In genomic region chrX:86047174-86047991, GRCh38 we compare ENCODE assay signal across 1 cellular context.
A peak's percentile ranks its signal among the peaks of the same experiment; 100 is the strongest.
TF ChIP-seq lines count a peak whose summit lies in the region.

Gene CHM (minus strand): TSS chrX:86047558. CDS start chrX:86047532, 26 bp downstream.

TF ChIP-seq in HepG2, 621 proteins besides CTCF, POLR2A, EP300 and RAD21 (continued from another document and continues in another):
- no peak for TF ChIP-seq ZBTB37 (CRISPR knock-in tag; IDR thresholded peaks at IDR 0.05)
- TF ChIP-seq NAIF1 (CRISPR knock-in tag; IDR thresholded peaks at IDR 0.05; ENCODE audit: borderline replicate concordance), result no peak
- no peak for TF ChIP-seq SRY (CRISPR knock-in tag; IDR thresholded peaks at IDR 0.05)
- TF ChIP-seq ZNF20 (CRISPR knock-in tag; IDR thresholded peaks at IDR 0.05), result no peak
- TF ChIP-seq ZBTB7A (CRISPR knock-in tag; IDR thresholded peaks at IDR 0.05), result no peak
- TF ChIP-seq ZC3H4 (CRISPR knock-in tag; IDR thresholded peaks at IDR 0.05; ENCODE audit: borderline replicate concordance), result no peak
- TF ChIP-seq KMT2B (CRISPR knock-in tag; IDR thresholded peaks at IDR 0.05), result peak; percentile 89
- TF ChIP-seq ZNF30 (CRISPR knock-in tag; IDR thresholded peaks at IDR 0.05), result no peak
- TF ChIP-seq ZMYM4 (CRISPR knock-in tag; IDR thresholded peaks at IDR 0.05), result peak; percentile 64
- no peak for TF ChIP-seq GPN1 (CRISPR knock-in tag; IDR thresholded peaks at IDR 0.05; ENCODE audit: borderline replicate concordance)
- TF ChIP-seq CREM (IDR thresholded peaks at IDR 0.05), result peak; percentile 85
- TF ChIP-seq CREM (CRISPR knock-in tag; IDR thresholded peaks at IDR 0.05), result no peak
- TF ChIP-seq SMYD3 (CRISPR knock-in tag; IDR thresholded peaks at IDR 0.05), result no peak
- no peak for TF ChIP-seq HOXA7 (CRISPR knock-in tag; IDR thresholded peaks at IDR 0.05)
- TF ChIP-seq FOSL1 (CRISPR knock-in tag; IDR thresholded peaks at IDR 0.05; ENCODE audit: borderline replicate concordance), result no peak
- no peak for TF ChIP-seq SKI (IDR thresholded peaks at IDR 0.05; ENCODE audit: partially characterized antibody)
- TF ChIP-seq FOXK1 (CRISPR knock-in tag; IDR thresholded peaks at IDR 0.05; ENCODE audit: borderline replicate concordance, low read depth), result peak; percentile 42; the same call in 1 of the 2 replicates
- TF ChIP-seq WIZ (CRISPR knock-in tag; IDR thresholded peaks at IDR 0.05), result no peak
- no peak for TF ChIP-seq TBL1XR1 (IDR thresholded peaks at IDR 0.05; ENCODE audit: borderline replicate concordance, low read length, partially characterized antibody)
- no peak for TF ChIP-seq MLXIP (CRISPR knock-in tag; IDR thresholded peaks at IDR 0.05; ENCODE audit: borderline replicate concordance)
- no peak for TF ChIP-seq SRSF4 (IDR thresholded peaks at IDR 0.05; ENCODE audit: low read depth, low read length, poor library complexity, severe bottlenecking)
- TF ChIP-seq ZNF17 (CRISPR knock-in tag; IDR thresholded peaks at IDR 0.05), result no peak
- TF ChIP-seq TBX3 (IDR thresholded peaks at IDR 0.05; ENCODE audit: borderline replicate concordance), result no peak
- TF ChIP-seq HNRNPUL1 (IDR thresholded peaks at IDR 0.05; ENCODE audit: low read depth, low read length), result no peak
- no peak for TF ChIP-seq RARG (CRISPR knock-in tag; IDR thresholded peaks at IDR 0.05; ENCODE audit: low read depth)
- no peak for TF ChIP-seq SATB2 (CRISPR knock-in tag; IDR thresholded peaks at IDR 0.05)
- no peak for TF ChIP-seq HNRNPK (IDR thresholded peaks at IDR 0.05; ENCODE audit: low read depth, low read length, poor library complexity, severe bottlenecking)
- no peak; the same call in 1 of the 2 replicates for TF ChIP-seq CHD2 (IDR thresholded peaks at IDR 0.05; ENCODE audit: low read depth, low read length)
- TF ChIP-seq CCDC6 (CRISPR knock-in tag; IDR thresholded peaks at IDR 0.05), result no peak
- TF ChIP-seq SYNCRIP (IDR thresholded peaks at IDR 0.05; ENCODE audit: insufficient read depth, low read depth, low read length), result no peak
- TF ChIP-seq ZNF441 (CRISPR knock-in tag; IDR thresholded peaks at IDR 0.05; ENCODE audit: borderline replicate concordance), result no peak
- peak; percentile 71; the same call in 1 of the 2 replicates for TF ChIP-seq SIN3B (IDR thresholded peaks at IDR 0.05; ENCODE audit: low read length)
- TF ChIP-seq GABPB1 (CRISPR knock-in tag; IDR thresholded peaks at IDR 0.05), result peak; percentile 84
- no peak for TF ChIP-seq ZNF260 (CRISPR knock-in tag; IDR thresholded peaks at IDR 0.05; ENCODE audit: borderline replicate concordance, low read depth)
- no peak for TF ChIP-seq ZFX (CRISPR knock-in tag; IDR thresholded peaks at IDR 0.05; ENCODE audit: low read depth)
- TF ChIP-seq IRF1 (CRISPR knock-in tag; IDR thresholded peaks at IDR 0.05; ENCODE audit: low read depth), result no peak
- TF ChIP-seq ZNF234 (CRISPR knock-in tag; conservative IDR thresholded peaks at IDR 0.05), result no peak
- TF ChIP-seq MED8 (CRISPR knock-in tag; IDR thresholded peaks at IDR 0.05; ENCODE audit: insufficient replicate concordance), result no peak
- TF ChIP-seq ZBTB43 (CRISPR knock-in tag; conservative IDR thresholded peaks at IDR 0.05), result no peak
- TF ChIP-seq ZNF724P (CRISPR knock-in tag; IDR thresholded peaks at IDR 0.05; ENCODE audit: borderline replicate concordance), result no peak
- peak; percentile 29; the same call in 1 of the 2 replicates for TF ChIP-seq KDM2A (CRISPR knock-in tag; IDR thresholded peaks at IDR 0.05; ENCODE audit: borderline replicate concordance, low read depth)
- no peak for TF ChIP-seq SP1 (IDR thresholded peaks at IDR 0.05)
- no peak for TF ChIP-seq SP1 (CRISPR knock-in tag; IDR thresholded peaks at IDR 0.05)
- no peak for TF ChIP-seq ZFP36 (IDR thresholded peaks at IDR 0.05; ENCODE audit: borderline replicate concordance, low read depth, low read length, partially characterized antibody)
- TF ChIP-seq NCOA5 (CRISPR knock-in tag; IDR thresholded peaks at IDR 0.05), result no peak
- TF ChIP-seq MYPOP (CRISPR knock-in tag; IDR thresholded peaks at IDR 0.05), result no peak
- TF ChIP-seq ZBTB3 (CRISPR knock-in tag; IDR thresholded peaks at IDR 0.05; ENCODE audit: borderline replicate concordance, low read depth), result no peak
- TF ChIP-seq ISX (CRISPR knock-in tag; conservative IDR thresholded peaks at IDR 0.05), result no peak
- TF ChIP-seq ZSCAN30 (CRISPR knock-in tag; IDR thresholded peaks at IDR 0.05), result no peak
- no peak; the same call in 1 of the 2 replicates for TF ChIP-seq ONECUT2 (CRISPR knock-in tag; IDR thresholded peaks at IDR 0.05)
- no peak for TF ChIP-seq PRDM4 (CRISPR knock-in tag; IDR thresholded peaks at IDR 0.05; ENCODE audit: borderline replicate concordance)
- no peak for TF ChIP-seq ZNF124 (CRISPR knock-in tag; IDR thresholded peaks at IDR 0.05)
- no peak for TF ChIP-seq HNRNPH1 (optimal IDR thresholded peaks at IDR 0.05; ENCODE audit: low read depth, low read length)
- TF ChIP-seq IRF9 (CRISPR knock-in tag; IDR thresholded peaks at IDR 0.05; ENCODE audit: borderline replicate concordance), result no peak
- no peak for TF ChIP-seq ATF6 (CRISPR knock-in tag; conservative IDR thresholded peaks at IDR 0.05)
- TF ChIP-seq MBD4 (IDR thresholded peaks at IDR 0.05; ENCODE audit: borderline replicate concordance, low read length), result no peak
- TF ChIP-seq HOMEZ (CRISPR knock-in tag; IDR thresholded peaks at IDR 0.05; ENCODE audit: low read depth), result peak; percentile 31; the same call in 1 of the 2 replicates
- no peak for TF ChIP-seq ZFP91 (CRISPR knock-in tag; IDR thresholded peaks at IDR 0.05; ENCODE audit: borderline replicate concordance)
